In genomic region chr5:45261125-45261524, GRCh38 we compare ENCODE assay signal across 20 cellular contexts.
"Had no signal": no experiment of that assay in that cellular context is flagged by ENCODE, and none has a peak within 500 bp of the region (broad histone marks: within the 10 kb centered on the region; RNA-seq: fewer than 3 reads in every experiment).

No MANE protein-coding gene starts in this region.

- H3K4me1 ChIP-seq: SJSA1 had no signal

- H3K4me3 ChIP-seq: MG63, SJSA1, SK-N-MC had no signal

- H3K36me3 ChIP-seq: MG63, SJSA1 had no signal

- H3K27me3 ChIP-seq: MG63, SJSA1 had no signal

- FAIRE-seq: RCC 7860 had no signal

- H3K27ac ChIP-seq: SJSA1, SK-N-MC had no signal

- DNase-seq: IMR-90, Karpas-422, KG1, MG63, NCI-H1092 treated with DMSO at 0.1 percent for 48 hours, NCI-H1417, NCI-H1436 treated with DMSO at 0.1 percent for 48 hours, NCI-H1694, NCI-H187 treated with DMSO at 0.1 percent for 48 hours, NCI-H2029 treated with DMSO at 0.1 percent for 48 hours, NCI-H2171 treated with DMSO at 0.1 percent for 48 hours, NCI-H524, NCI-H526 treated with DMSO at 0.1 percent for 48 hours, NCI-H748 treated with DMSO at 0.1 percent for 48 hours, Right ventricle myocardium superior, RPMI8226, SIG-M5 had no signal

- H3K9me3 ChIP-seq: MG63 had no signal
